20 cellular contexts compared by ENCODE assay signal in the genomic region with DNA sequence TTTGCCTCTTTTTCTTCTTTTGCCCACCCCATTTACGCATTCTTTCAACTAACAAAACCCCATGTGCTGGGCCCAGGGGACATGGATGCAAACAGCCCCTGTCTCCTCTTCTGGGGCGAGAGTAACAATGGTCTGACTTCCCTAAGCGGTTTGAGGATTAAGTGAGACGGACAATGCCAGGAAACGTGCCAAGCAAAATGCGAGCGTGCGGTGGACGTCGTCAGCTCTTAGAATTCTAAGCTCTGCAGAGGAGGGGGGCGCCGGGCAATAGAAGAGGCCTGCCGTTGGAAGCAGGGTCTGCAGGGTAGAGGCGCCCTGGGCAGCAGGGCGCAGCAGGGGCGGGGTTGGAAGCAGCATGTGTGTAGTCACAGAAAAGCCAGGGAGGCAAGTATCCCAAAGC. TPM values are rescaled to one million over a fixed set of nuclear protein-coding genes. Genes with fewer than 3 reads are reported as not detected.
DNase-seq lines count a peak whose midpoint lies in the region; ATAC-seq and TF ChIP-seq lines count a peak whose summit lies in the region.
"Had no signal": no experiment of that assay in that cellular context is flagged by ENCODE, and none has a peak within 500 bp of the region (broad histone marks: within the 10 kb centered on the region; RNA-seq: fewer than 3 reads in every experiment).

No MANE protein-coding gene starts in this region.

- H3K9me3 ChIP-seq in BLaER1 treated with 17β-estradiol and CSF1 and Interleukin-3, amounts not matched to agents 10 nM and 100 nM (replicated peaks in 1 of 11), result peaks cover 0 to 8% (median 7%) of the 10 kb centered on the region in 11 experiments; a peak in 9 of 22 replicates
- no peaks in the 10 kb centered on the region for H3K9me3 ChIP-seq in SJSA1 (replicated peaks)
- H3K9me3 ChIP-seq in endodermal cell (ENCODE audit: control insufficient read depth, low read length), result no peaks in the 10 kb centered on the region
- H3K9me3 ChIP-seq in neuronal stem cell (replicated peaks in 1 of 2; ENCODE audit: control insufficient read depth in 2 of 2, insufficient read depth in 1 of 2, low read depth in 1 of 2, low read length in 2 of 2), result peaks cover 0 to 9% of the 10 kb centered on the region in 2 donors
- H3K9me3 ChIP-seq: A549, BE2C, Caco-2, HAP-1, SJCRH30 had no signal

- peaks cover 3% of the 10 kb centered on the region for H3K27me3 Mint-ChIP-seq in endodermal cell (ENCODE audit: insufficient read depth)

- no peak overlapping the region for H4K91ac ChIP-seq in neuronal stem cell (ENCODE audit: low read depth, low read length, poor library complexity)

- no peak overlapping the region for H4K8ac ChIP-seq in neuronal stem cell (ENCODE audit: low read depth, low read length)

- H3K4me1 ChIP-seq in BLaER1 treated with 17β-estradiol and CSF1 and Interleukin-3, amounts not matched to agents 10 nM and 100 nM, result peaks cover 9 to 43% (median 39%) of the 10 kb centered on the region in 10 experiments; a peak in 19 of 20 replicates
- H3K4me1 ChIP-seq in SJSA1 (replicated peaks) (peaks cover 19% of the 10 kb centered on the region), endodermal cell (ENCODE audit: control insufficient read depth, insufficient read depth, low read length) (no peaks in the 10 kb centered on the region), neuronal stem cell (ENCODE audit: control insufficient read depth in 2 of 2, insufficient read depth in 1 of 2, low read depth in 1 of 2, low read length in 2 of 2) (peaks cover 5 to 21% of the 10 kb centered on the region in 2 donors)
- H3K4me1 ChIP-seq: A549, BE2C, Caco-2, HAP-1 had no signal

- H3K4ac ChIP-seq in neuronal stem cell (ENCODE audit: low read length), result no peak overlapping the region

- H3K27me3 ChIP-seq in BLaER1 treated with 17β-estradiol and CSF1 and Interleukin-3, amounts not matched to agents 10 nM and 100 nM, result peaks cover 0 to 14% (median 0%) of the 10 kb centered on the region in 11 experiments; a peak in 4 of 22 replicates
- H3K27me3 ChIP-seq in SJSA1 (replicated peaks) (no peaks in the 10 kb centered on the region), endodermal cell (ENCODE audit: control insufficient read depth, insufficient read depth, low read length, poor library complexity, severe bottlenecking) (no peaks in the 10 kb centered on the region), neuronal stem cell (ENCODE audit: control insufficient read depth in 3 of 3, insufficient read depth in 3 of 3, low read depth in 1 of 3, low read length in 3 of 3) (peaks cover 0 to 5% (median 0%) of the 10 kb centered on the region in 3 experiments)
- H3K27me3 ChIP-seq: BE2C, SJCRH30 had no signal

- H3K36me3 ChIP-seq in BLaER1 treated with 17β-estradiol and CSF1 and Interleukin-3, amounts not matched to agents 10 nM and 100 nM, result no peaks in the 10 kb centered on the region
- H3K36me3 ChIP-seq in SJSA1 (no peaks in the 10 kb centered on the region), endodermal cell (ENCODE audit: control insufficient read depth, insufficient read depth, low read length) (no peaks in the 10 kb centered on the region), neuronal stem cell (replicated peaks in 1 of 2; ENCODE audit: control insufficient read depth in 2 of 2, insufficient read depth in 2 of 2, low read length in 2 of 2) (no peaks in the 10 kb centered on the region)
- H3K36me3 ChIP-seq: BE2C, HAP-1, SJCRH30 had no signal

- no peak for ATAC-seq in HG02623 (IDR thresholded peaks at IDR 0.05; ENCODE audit: unreplicated experiment)

- H3K36me3 Mint-ChIP-seq in endodermal cell (ENCODE audit: low read depth), result no peaks in the 10 kb centered on the region

- peak overlapping the region; percentile 59 for H3K18ac ChIP-seq in neuronal stem cell (ENCODE audit: low read length)

- H4K20me1 ChIP-seq in BLaER1 treated with 17β-estradiol and CSF1 and Interleukin-3, amounts not matched to agents 10 nM and 100 nM, result peaks cover 0 to 7% (median 0%) of the 10 kb centered on the region in 11 experiments; a peak in 4 of 22 replicates

- H3K9me3 Mint-ChIP-seq in endodermal cell, result peaks cover 12% of the 10 kb centered on the region
- H3K9me3 Mint-ChIP-seq: CD4-positive, alpha-beta T cell had no signal

- H2BK120ac ChIP-seq in neuronal stem cell (ENCODE audit: low read depth, low read length), result no peak overlapping the region

- H3K4me3 ChIP-seq in BLaER1 treated with 17β-estradiol and CSF1 and Interleukin-3, amounts not matched to agents 10 nM and 100 nM, result no peak overlapping the region
- no peak overlapping the region for H3K4me3 ChIP-seq in SJSA1
- no peak overlapping the region for H3K4me3 ChIP-seq in endodermal cell (ENCODE audit: low read length)
- H3K4me3 ChIP-seq in neuronal stem cell (ENCODE audit: low read length in 2 of 2), result no peak overlapping the region
- H3K4me3 ChIP-seq: A549, GM23248, HAP-1, SJCRH30 had no signal

- WGBS in endodermal cell (ENCODE audit: insufficient coverage in 1 of 2, insufficient read length in 1 of 2), 2 experiments, result 93 to 95% methylated on average over 15 to 16 of the region's 16 CpGs
- WGBS in neuronal stem cell (ENCODE audit: extremely low coverage in 2 of 2, insufficient read length in 2 of 2, insufficient replicate concordance in 1 of 2), 2 donors, result no CpG with 5 or more reads among the region's 16 CpGs

- TF ChIP-seq CTCF in endodermal cell (conservative IDR thresholded peaks at IDR 0.05), result no peak

- H3K27ac Mint-ChIP-seq in endodermal cell, result peak overlapping the region; percentile 27
- H3K27ac Mint-ChIP-seq: CD4-positive, alpha-beta T cell had no signal

- H2BK12ac ChIP-seq in neuronal stem cell (ENCODE audit: low read length), result no peak overlapping the region

- no peak overlapping the region for H3K14ac ChIP-seq in neuronal stem cell (ENCODE audit: low read length)

- no peak overlapping the region for H2BK15ac ChIP-seq in neuronal stem cell (ENCODE audit: low read length)

- H3K23ac ChIP-seq in neuronal stem cell (ENCODE audit: low read depth, low read length, poor library complexity), result no peak overlapping the region

- H2BK5ac ChIP-seq in neuronal stem cell (ENCODE audit: low read length), result no peak overlapping the region

- peak overlapping the region in 8 of 11 experiments; percentile 16 to 59 (median 54); a peak in 15 of 22 replicates for H3K4me2 ChIP-seq in BLaER1 treated with 17β-estradiol and CSF1 and Interleukin-3, amounts not matched to agents 10 nM and 100 nM
- H3K4me2 ChIP-seq in neuronal stem cell (ENCODE audit: insufficient read depth, low read length, poor library complexity, severe bottlenecking), result no peak overlapping the region
- H3K4me2 ChIP-seq: A549 had no signal

- H2AK5ac ChIP-seq in neuronal stem cell (ENCODE audit: low read depth, low read length), result no peak overlapping the region

- no peak overlapping the region for H2AFZ ChIP-seq in neuronal stem cell (ENCODE audit: low read length)
- H2AFZ ChIP-seq: GM23248 had no signal

- H3K4me3 Mint-ChIP-seq in endodermal cell, result no peak overlapping the region
- H3K4me3 Mint-ChIP-seq: CD4-positive, alpha-beta T cell had no signal

- H3K4me1 Mint-ChIP-seq in endodermal cell, result no peaks in the 10 kb centered on the region

- no peak overlapping the region for H3K27ac ChIP-seq in BLaER1 treated with 17β-estradiol and CSF1 and Interleukin-3, amounts not matched to agents 10 nM and 100 nM
- H3K27ac ChIP-seq in SJSA1 (no peak overlapping the region), endodermal cell (ENCODE audit: low read depth, low read length) (no peak overlapping the region), neuronal stem cell (replicated peaks; ENCODE audit: low read length) (no peak overlapping the region)
- H3K27ac ChIP-seq: GM23248, SJCRH30 had no signal

- DNase-seq in SJSA1 (ENCODE audit: low read depth in 1 of 2, low spot score in 2 of 2) (peak; percentile 58 to 62), endodermal cell (no peak), neuronal stem cell (ENCODE audit: low spot score) (no peak), DMS 273 (lab: John Stamatoyannopoulos, UW; ENCODE audit: unreplicated experiment) (no peak), NCI-H1436 (lab: John Stamatoyannopoulos, UW) (no peak)
- DNase-seq: Caco-2, MV-4-11, NCI-H1105 treated with DMSO at 0.1 percent for 48 hours, NCI-H1694 treated with DMSO at 0.1 percent for 48 hours, NCI-H2081 treated with DMSO at 0.1 percent for 48 hours, NCI-H446 treated with DMSO at 0.1 percent for 48 hours, NCI-H526 treated with DMSO at 0.1 percent for 48 hours, SJCRH30 had no signal

- H3K9ac ChIP-seq in BLaER1 treated with 17β-estradiol and CSF1 and Interleukin-3, amounts not matched to agents 10 nM and 100 nM, result no peak overlapping the region
- H3K9ac ChIP-seq in endodermal cell (ENCODE audit: extremely low read depth, low read length, poor library complexity, severe bottlenecking), result no peak overlapping the region
- H3K9ac ChIP-seq in neuronal stem cell (ENCODE audit: low read depth, low read length, poor library complexity), result no peak overlapping the region
- H3K9ac ChIP-seq: GM23248 had no signal

- H3K79me1 ChIP-seq in neuronal stem cell (ENCODE audit: low read depth, low read length), result no peaks in the 10 kb centered on the region

RNA-seq across cellular contexts. Expression of a gene that starts 42.3 kb away (rescaled TPM):
- 0.11 TPM in 1 of 2 replicates, not detected in the other for total RNA-seq in SJSA1 (2014; rRNA removed; shearing (Covaris generic))
- 10 to 100 TPM; 37.0 to 39.1 TPM for total RNA-seq in endodermal cell
- 6.0 TPM for polyA plus RNA-seq in endodermal cell (2013, experiment 1 of 2)
- polyA plus RNA-seq in endodermal cell (2013, experiment 2 of 2), result 5.3 TPM
- polyA plus RNA-seq in neuronal stem cell (2013, experiment 1 of 2), result 18.1 TPM
- polyA plus RNA-seq in neuronal stem cell (2013, experiment 2 of 2), result 17.6 TPM
- total RNA-seq: CD4-positive, alpha-beta T cell; GM23248; SJCRH30 had no signal
- polyA plus RNA-seq: GM23248 had no signal

Comparison
In these comparisons a context has a peak if more than half of its experiments do, and no peak if none do; other contexts are left out.
1. DNase-seq: peak in SJSA1 (2 of 2); none in endodermal cell (single experiment), neuronal stem cell (single experiment), DMS 273 (single experiment) and NCI-H1436 (single experiment).
2. RNA of a gene that starts 42.3 kb away (total RNA-seq): 37.0 to 39.1 TPM in endodermal cell; 0.11 TPM in SJSA1; every median in the first group is over 10 times any median in the second.